24 cellular contexts compared by ENCODE assay signal in the genomic region with DNA sequence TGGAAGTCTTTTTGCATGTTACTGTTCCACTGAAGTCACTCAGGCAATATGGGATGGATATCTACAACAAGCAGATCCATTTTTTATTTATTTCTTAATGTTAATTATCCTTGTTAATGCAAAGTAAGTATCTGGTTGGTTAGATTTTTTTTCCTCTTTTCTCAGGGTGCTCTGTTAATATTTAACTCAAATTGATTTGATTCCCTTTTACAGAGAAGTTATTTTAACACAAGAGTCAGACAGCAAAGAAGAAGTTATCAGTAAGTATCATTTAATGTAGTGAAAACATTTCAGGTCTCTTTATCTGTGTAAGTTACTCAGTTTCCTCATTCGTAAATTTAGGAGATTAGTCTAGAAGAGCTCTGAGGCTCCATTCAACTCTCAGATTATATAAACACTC. TPM values are rescaled to one million over a fixed set of nuclear protein-coding genes. Genes with fewer than 3 reads are reported as not detected.
DNase-seq lines count a peak whose midpoint lies in the region; ATAC-seq, FAIRE-seq and TF ChIP-seq lines count a peak whose summit lies in the region.
"Had no signal": no experiment of that assay in that cellular context is flagged by ENCODE, and none has a peak within 500 bp of the region (broad histone marks: within the 10 kb centered on the region; RNA-seq: fewer than 3 reads in every experiment).

No MANE protein-coding gene starts in this region.

- H3K36me3 ChIP-seq in right lobe of liver (peaks cover 0 to 26% (median 8%) of the 10 kb centered on the region in 4 donors), HepG2 (replicated peaks in 1 of 2; ENCODE audit: control insufficient read depth in 1 of 2, insufficient read depth in 2 of 2, low read length in 2 of 2) (peaks cover 9 to 47% of the 10 kb centered on the region in 2 experiments), small intestine (ENCODE audit: control insufficient read depth in 2 of 2, insufficient read depth in 2 of 2, low read length in 2 of 2) (peaks cover 0 to 10% of the 10 kb centered on the region in 2 donors)

- peak in 3 of 4 donors; percentile 65 to 76 (median 67) for ATAC-seq in right lobe of liver
- no peak for ATAC-seq in HepG2
- peak; percentile 76 for ATAC-seq in left lobe of liver
- ATAC-seq: GM12878 had no signal

- no peak overlapping the region for H2AFZ ChIP-seq in HepG2 (ENCODE audit: low read length)
- H2AFZ ChIP-seq: GM23248 had no signal

- TF ChIP-seq CTCF in right lobe of liver (IDR thresholded peaks at IDR 0.05) (no peak), HepG2 (CRISPR knock-in tag; IDR thresholded peaks at IDR 0.05) (no peak)

- no peaks in the 10 kb centered on the region for H4K20me1 ChIP-seq in HepG2 (ENCODE audit: insufficient read depth, low read length)
- H4K20me1 ChIP-seq: BLaER1 had no signal

- no peak for TF ChIP-seq POLR2A in right lobe of liver (IDR thresholded peaks at IDR 0.05)
- no peak for TF ChIP-seq POLR2A in HepG2 (IDR thresholded peaks at IDR 0.05; ENCODE audit: insufficient read depth in 1 of 2, low read depth in 2 of 2, low read length in 2 of 2)

- no peaks in the 10 kb centered on the region for H3K79me2 ChIP-seq in HepG2 (ENCODE audit: insufficient read depth, low read length)

- no peaks in the 10 kb centered on the region for H3K9me3 Mint-ChIP-seq in activated naive CD4-positive, alpha-beta T cell treated with anti-CD3 and anti-CD28 coated beads, Interleukin-2, amount 10 ng/mL, durations not matched to agents 7 days and 5 days
- H3K9me3 Mint-ChIP-seq: CD4-positive, alpha-beta T cell; CD8-positive, alpha-beta memory T cell had no signal

- H3K36me3 Mint-ChIP-seq in activated naive CD4-positive, alpha-beta T cell treated with anti-CD3 and anti-CD28 coated beads, Interleukin-2, amount 10 ng/mL, durations not matched to agents 7 days and 5 days: peaks cover 28% of the 10 kb centered on the region

- no peaks in the 10 kb centered on the region for H3K9me3 ChIP-seq in right lobe of liver
- H3K9me3 ChIP-seq in HepG2 (ENCODE audit: low read length): no peaks in the 10 kb centered on the region
- no peaks in the 10 kb centered on the region for H3K9me3 ChIP-seq in small intestine (ENCODE audit: control insufficient read depth, low read depth)
- H3K9me3 ChIP-seq: BLaER1 had no signal

- no peak for TF ChIP-seq RAD21 in HepG2 (CRISPR knock-in tag; IDR thresholded peaks at IDR 0.05)

- peaks cover 4% of the 10 kb centered on the region for H3K4me1 Mint-ChIP-seq in activated naive CD4-positive, alpha-beta T cell treated with anti-CD3 and anti-CD28 coated beads, Interleukin-2, amount 10 ng/mL, durations not matched to agents 7 days and 5 days
- H3K4me1 Mint-ChIP-seq: B cell; CD8-positive, alpha-beta memory T cell had no signal

- H3K4me1 ChIP-seq in right lobe of liver: peaks cover 0 to 12% (median 0%) of the 10 kb centered on the region in 4 donors
- no peaks in the 10 kb centered on the region for H3K4me1 ChIP-seq in HepG2 (ENCODE audit: insufficient read depth, low read length)
- no peaks in the 10 kb centered on the region for H3K4me1 ChIP-seq in small intestine (ENCODE audit: control insufficient read depth in 2 of 2, insufficient read depth in 1 of 2, low read depth in 1 of 2, low read length in 1 of 2)
- H3K4me1 ChIP-seq: BLaER1 had no signal

- in situ Hi-C loops in HepG2 (cut with HindIII; ENCODE audit: extremely low pct_ligation_motif_present, low pct_unique_long_range_greater_than_20kb): no loop called here

- H3K27ac ChIP-seq in right lobe of liver (no peak overlapping the region), HepG2 (ENCODE audit: extremely low read length, insufficient read depth, low read length) (no peak overlapping the region), small intestine (ENCODE audit: low read depth in 1 of 2, low read length in 1 of 2) (no peak overlapping the region)
- H3K27ac ChIP-seq: 22Rv1, BLaER1, C4-2B, GM23248 had no signal

- no peak overlapping the region for H3K4me2 ChIP-seq in HepG2 (ENCODE audit: low read depth, low read length)
- H3K4me2 ChIP-seq: BLaER1 had no signal

- TF ChIP-seq EP300 in HepG2 (IDR thresholded peaks at IDR 0.05; ENCODE audit: low read depth in 2 of 2, low read length in 2 of 2) (no peak), HepG2 (CRISPR knock-in tag; IDR thresholded peaks at IDR 0.05; ENCODE audit: borderline replicate concordance) (no peak)

- CTCF ChIA-PET in HepG2 (lab: Yijun Ruan, JAX; ENCODE audit: low intra/inter-chr PET ratio, low total read pairs): no interaction called here
- CTCF ChIA-PET in activated naive CD4-positive, alpha-beta T cell treated with anti-CD3 and anti-CD28 coated beads, Interleukin-2, amount 10 ng/mL, durations not matched to agents 7 days and 5 days (lab: Charles Lee): no interaction called here

- no peak overlapping the region for H3K9ac ChIP-seq in HepG2 (ENCODE audit: insufficient read depth, low read depth, low read length)
- H3K9ac ChIP-seq: BLaER1, GM23248 had no signal

- H3K27me3 Mint-ChIP-seq in activated naive CD4-positive, alpha-beta T cell treated with anti-CD3 and anti-CD28 coated beads, Interleukin-2, amount 10 ng/mL, durations not matched to agents 7 days and 5 days: no peaks in the 10 kb centered on the region
- H3K27me3 Mint-ChIP-seq: B cell; CD4-positive, alpha-beta T cell; CD8-positive, alpha-beta memory T cell had no signal

- H3K4me3 Mint-ChIP-seq in activated naive CD4-positive, alpha-beta T cell treated with anti-CD3 and anti-CD28 coated beads, Interleukin-2, amount 10 ng/mL, durations not matched to agents 7 days and 5 days: no peak overlapping the region
- H3K4me3 Mint-ChIP-seq: B cell; CD4-positive, alpha-beta T cell; CD8-positive, alpha-beta memory T cell had no signal

- H3K4me3 ChIP-seq in right lobe of liver: no peak overlapping the region
- no peak overlapping the region for H3K4me3 ChIP-seq in HepG2 (replicated peaks in 1 of 3; ENCODE audit: insufficient read depth in 1 of 3, low read depth in 2 of 3, low read length in 3 of 3)
- H3K4me3 ChIP-seq in small intestine (ENCODE audit: low read depth in 1 of 2, low read length in 2 of 2): no peak overlapping the region
- H3K4me3 ChIP-seq: BLaER1, GM12878, GM23248 had no signal

- no peaks in the 10 kb centered on the region for H3K27me3 ChIP-seq in right lobe of liver
- H3K27me3 ChIP-seq in HepG2 (ENCODE audit: control insufficient read depth in 1 of 2, insufficient read depth in 2 of 2, low read length in 2 of 2): no peaks in the 10 kb centered on the region
- no peaks in the 10 kb centered on the region for H3K27me3 ChIP-seq in small intestine (ENCODE audit: control insufficient read depth in 2 of 2, insufficient read depth in 2 of 2, low read length in 2 of 2)
- H3K27me3 ChIP-seq: BLaER1 had no signal

- 18% methylated on average over 1 of the region's 1 CpG for WGBS in right lobe of liver (ENCODE audit: insufficient coverage, low coverage, low lambda C conversion rate, missing lambda C conversion rate)
- WGBS in HepG2 (ENCODE audit: low lambda C conversion rate): 100% methylated on average over 1 of the region's 1 CpG
- WGBS in small intestine, 3 donors: 24 to 72% (median 38%) methylated on average over 1 of the region's 1 CpG

- POLR2A ChIA-PET in HepG2 (lab: Yijun Ruan, JAX): no interaction called here

- no peak overlapping the region for H3K27ac Mint-ChIP-seq in activated naive CD4-positive, alpha-beta T cell treated with anti-CD3 and anti-CD28 coated beads, Interleukin-2, amount 10 ng/mL, durations not matched to agents 7 days and 5 days
- H3K27ac Mint-ChIP-seq: B cell; CD4-positive, alpha-beta T cell had no signal

- BruUV-seq in HepG2 (replicated peaks; lab: Mats Ljungman, UMichigan): no TSS peak

- DNase-seq in right lobe of liver: no peak
- DNase-seq in HepG2 (ENCODE audit: low spot score): no peak
- no peak for DNase-seq in left lobe of liver (ENCODE audit: low spot score)
- peak; percentile 16 for DNase-seq in small intestine
- DNase-seq in activated naive CD4-positive, alpha-beta T cell treated with anti-CD3 and anti-CD28 coated beads, Interleukin-2, amount 10 ng/mL, durations not matched to agents 7 days and 5 days: no peak
- DNase-seq in glomerular visceral epithelial cell (ENCODE audit: extremely low spot score): no peak
- DNase-seq: CD4-positive, alpha-beta T cell; CD8-positive, alpha-beta memory T cell; DMS 273 treated with DMSO at 0.1 percent for 48 hours; DMS79; EL; GDM1; GM23248; H7; HCEC 1CT had no signal

- FAIRE-seq in HepG2 (lab: Jason Lieb, UNC): no peak
- peak; percentile 53 for FAIRE-seq in small intestine (lab: Jason Lieb, UNC)
- FAIRE-seq: A204.1, D721Med, GM12878, GM19239, H1 had no signal

- intact Hi-C loops in right lobe of liver (cut with DNase I): no loop called here
- intact Hi-C loops in HepG2 (cut with micrococcal nuclease; ENCODE audit: unreplicated experiment): no loop called here

RNA-seq across cellular contexts. Expression of a gene that starts 34.3 kb away (rescaled TPM):
- 10 to 100 TPM; 13.9 to 26.2 (median 21.5) TPM for total RNA-seq in right lobe of liver
- 28.7 and 44.5 TPM in 2 replicates for total RNA-seq in HepG2 (2016; rRNA removed; fragmentation: Illumina TruSeq; extraction: Trizol)
- total RNA-seq in HepG2 (2016; cell fraction: cytosol; rRNA removed; fragmentation: Illumina TruSeq; extraction: Trizol; ENCODE audit: low read depth): 5.2 and 5.6 TPM in 2 replicates
- total RNA-seq in HepG2 (2016; cell fraction: insoluble cytoplasmic fraction; rRNA removed; fragmentation: Illumina TruSeq; extraction: Trizol): 29.0 and 42.5 TPM in 2 replicates
- 9.4 and 12.5 TPM in 2 replicates for total RNA-seq in HepG2 (2016; cell fraction: membrane; rRNA removed; fragmentation: Illumina TruSeq; extraction: Trizol)
- 35.8 and 37.8 TPM in 2 replicates for total RNA-seq in HepG2 (2016; cell fraction: nucleus; rRNA removed; fragmentation: Illumina TruSeq; extraction: Trizol)
- polyA plus RNA-seq in HepG2 (2011; rRNA removed): 26.5 and 35.4 TPM in 2 replicates
- 8.8 and 13.6 TPM in 2 replicates for polyA plus RNA-seq in HepG2 (2011; cell fraction: cytosol; rRNA removed)
- 13.1 and 13.7 TPM in 2 replicates for polyA plus RNA-seq in HepG2 (2011; cell fraction: nucleus; rRNA removed)
- 26.0 and 27.5 TPM in 2 replicates for polyA plus RNA-seq in HepG2 (2012)
- polyA plus RNA-seq in HepG2 (2016; cell fraction: cytosol; fragmentation: Illumina TruSeq; extraction: Trizol; ENCODE audit: low read depth): 1.2 and 1.3 TPM in 2 replicates
- 22.6 and 26.1 TPM in 2 replicates for polyA plus RNA-seq in HepG2 (2016; cell fraction: insoluble cytoplasmic fraction; fragmentation: Illumina TruSeq; extraction: Trizol; ENCODE audit: low read depth)
- 4.5 and 4.6 TPM in 2 replicates for polyA plus RNA-seq in HepG2 (2016; cell fraction: membrane; fragmentation: Illumina TruSeq; extraction: Trizol; ENCODE audit: low read depth)
- 24.7 and 25.8 TPM in 2 replicates for polyA plus RNA-seq in HepG2 (2016; cell fraction: nucleus; fragmentation: Illumina TruSeq; extraction: Trizol; ENCODE audit: insufficient read depth, low read depth)
- polyA minus RNA-seq in HepG2 (2011; rRNA and poly(A)+ RNA removed; ENCODE audit: low replicate concordance): 22.9 and 28.9 TPM in 2 replicates
- 25.6 and 28.5 TPM in 2 replicates for polyA minus RNA-seq in HepG2 (2011; cell fraction: cytosol; rRNA and poly(A)+ RNA removed)
- polyA minus RNA-seq in HepG2 (2011; cell fraction: nucleus; rRNA and poly(A)+ RNA removed): 66.4 and 71.1 TPM in 2 replicates
- 18.5 TPM for total RNA-seq in left lobe of liver
- 10 to 100 TPM; 17.9 to 40.9 (median 35.9) TPM for polyA plus RNA-seq in small intestine

RNA-seq across cellular contexts. Expression of a gene that starts 39.5 kb away (rescaled TPM):
- total RNA-seq in right lobe of liver (100 to 1,000 TPM in 4 of 6 experiments, 10 to 100 TPM in 2; 43.5 to 141 (median 103) TPM), HepG2 (2016; rRNA removed; fragmentation: Illumina TruSeq; extraction: Trizol) (49.1 and 54.3 TPM in 2 replicates), left lobe of liver (135 TPM)
- total RNA-seq in HepG2 (2016; cell fraction: cytosol; rRNA removed; fragmentation: Illumina TruSeq; extraction: Trizol; ENCODE audit: low read depth): 8.5 and 10.3 TPM in 2 replicates
- 50.7 and 55.5 TPM in 2 replicates for total RNA-seq in HepG2 (2016; cell fraction: insoluble cytoplasmic fraction; rRNA removed; fragmentation: Illumina TruSeq; extraction: Trizol)
- total RNA-seq in HepG2 (2016; cell fraction: membrane; rRNA removed; fragmentation: Illumina TruSeq; extraction: Trizol): 15.4 and 15.6 TPM in 2 replicates
- 42.6 and 44.4 TPM in 2 replicates for total RNA-seq in HepG2 (2016; cell fraction: nucleus; rRNA removed; fragmentation: Illumina TruSeq; extraction: Trizol)
- polyA plus RNA-seq in HepG2 (2011; rRNA removed) (41.4 and 43.4 TPM in 2 replicates), small intestine (10 to 100 TPM in 2 of 3 donors, 1 to 10 TPM in 1; 7.0 to 18.8 (median 13.4) TPM)
- polyA plus RNA-seq in HepG2 (2011; cell fraction: cytosol; rRNA removed): 10.6 and 16.0 TPM in 2 replicates
- 89.2 and 101 TPM in 2 replicates for polyA plus RNA-seq in HepG2 (2011; cell fraction: nucleus; rRNA removed)
- 26.0 and 34.9 TPM in 2 replicates for polyA plus RNA-seq in HepG2 (2012)
- 14.8 and 14.9 TPM in 2 replicates for polyA plus RNA-seq in HepG2 (2016; cell fraction: cytosol; fragmentation: Illumina TruSeq; extraction: Trizol; ENCODE audit: low read depth)
- polyA plus RNA-seq in HepG2 (2016; cell fraction: insoluble cytoplasmic fraction; fragmentation: Illumina TruSeq; extraction: Trizol; ENCODE audit: low read depth): 47.6 and 48.6 TPM in 2 replicates
- polyA plus RNA-seq in HepG2 (2016; cell fraction: membrane; fragmentation: Illumina TruSeq; extraction: Trizol; ENCODE audit: low read depth): 10.6 and 12.0 TPM in 2 replicates
- 78.3 and 81.9 TPM in 2 replicates for polyA plus RNA-seq in HepG2 (2016; cell fraction: nucleus; fragmentation: Illumina TruSeq; extraction: Trizol; ENCODE audit: insufficient read depth, low read depth)
- polyA minus RNA-seq in HepG2 (2011; rRNA and poly(A)+ RNA removed; ENCODE audit: low replicate concordance): 7.3 and 20.3 TPM in 2 replicates
- polyA minus RNA-seq in HepG2 (2011; cell fraction: cytosol; rRNA and poly(A)+ RNA removed): 4.6 and 5.9 TPM in 2 replicates
- polyA minus RNA-seq in HepG2 (2011; cell fraction: nucleus; rRNA and poly(A)+ RNA removed): 32.6 and 33.7 TPM in 2 replicates
